In the genomic region with DNA sequence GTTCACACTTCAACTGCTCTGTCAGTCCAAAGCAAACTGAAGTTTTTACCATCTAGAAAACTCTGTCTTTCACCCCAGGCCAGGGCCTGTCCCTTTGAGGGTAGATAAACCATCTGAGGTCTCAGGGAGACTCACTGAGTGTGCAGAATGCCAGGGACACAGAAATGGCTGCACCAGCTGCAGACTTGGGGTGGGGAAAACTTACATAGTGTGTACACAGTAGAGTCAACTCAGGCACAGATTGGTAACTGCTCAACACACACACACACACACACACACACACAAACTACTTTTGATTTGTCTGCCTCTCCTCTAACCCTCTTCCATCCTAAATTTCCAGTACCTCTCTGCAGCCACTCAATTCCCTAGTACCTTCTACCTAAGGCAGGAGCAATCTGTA, we compare ENCODE assay signal across 27 cellular contexts.
"Had no signal": no experiment of that assay in that cellular context is flagged by ENCODE, and none has a peak within 500 bp of the region (broad histone marks: within the 10 kb centered on the region; RNA-seq: fewer than 3 reads in every experiment).

No MANE protein-coding gene starts in this region.

- ATAC-seq: heart left ventricle; left cardiac atrium; left lung; lower lobe of right lung; naive thymus-derived CD4-positive, alpha-beta T cell; pancreas; right cardiac atrium; sciatic nerve had no signal

- DNase-seq: heart left ventricle; hypothalamus; islet precursor cell; kidney glomerular epithelial cell; left cardiac atrium; left lung; lower lobe of right lung; mesendoderm; naive thymus-derived CD4-positive, alpha-beta T cell; pancreas; posterior cingulate gyrus; retina; right cardiac atrium; stimulated activated CD4-positive, alpha-beta T cell treated with anti-CD3 and anti-CD28 coated beads, Interleukin-12 subunit alpha, Interleukin-12 subunit beta, amount 100 ng/mL, for 4 hours; stimulated activated CD4-positive, alpha-beta T cell treated with anti-CD3 and anti-CD28 coated beads, Interleukin-15, amount 100 ng/mL, for 24 hours; stimulated activated CD4-positive, alpha-beta T cell treated with anti-CD3 and anti-CD28 coated beads, Interleukin-2, amount 100 ng/mL, for 24 hours; stimulated activated CD4-positive, alpha-beta T cell treated with anti-CD3 and anti-CD28 coated beads, Interleukin-4, amount 100 ng/mL, for 1 hour; stimulated activated naive CD4-positive, alpha-beta T cell; stomach; testis; thyroid gland; transverse colon; upper lobe of left lung had no signal

- H3K4me1 ChIP-seq: left lung, lower lobe of right lung, pancreas, prostate gland, stomach, testis, thyroid gland, upper lobe of left lung, vagina had no signal

- H3K4me3 ChIP-seq: heart left ventricle, left lung, lower lobe of right lung, pancreas, prostate gland, skin epidermis, stomach, testis, thyroid gland, transverse colon, upper lobe of left lung, vagina had no signal

- H3K9me3 ChIP-seq: heart left ventricle, left lung, lower lobe of right lung, pancreas, prostate gland, stomach, testis, thyroid gland, transverse colon, upper lobe of left lung, vagina had no signal

- H3K27ac ChIP-seq: heart left ventricle, left lung, lower lobe of right lung, pancreas, prostate gland, skin epidermis, stomach, testis, thyroid gland, transverse colon, upper lobe of left lung, vagina had no signal

- H3K36me3 ChIP-seq: heart left ventricle, left lung, lower lobe of right lung, pancreas, prostate gland, stomach, thyroid gland, transverse colon, upper lobe of left lung, vagina had no signal

- H3K27me3 ChIP-seq: heart left ventricle, left lung, pancreas, stomach, testis, thyroid gland, transverse colon, upper lobe of left lung, vagina had no signal
